Comparison of ENCODE assay signal across 1 cellular context in genomic region chr2:46977899-46978298, GRCh38.
TF ChIP-seq lines count a peak whose summit lies in the region.

No MANE protein-coding gene starts in this region.

TF ChIP-seq in GM23338, 12 proteins besides CTCF, POLR2A, EP300 and RAD21 (continued from another document):
- TF ChIP-seq ZNF462 (CRISPR knock-in tag; IDR thresholded peaks at IDR 0.05) (no peak), NANOG (IDR thresholded peaks at IDR 0.05; ENCODE audit: borderline replicate concordance) (no peak)
- TF ChIP-seq, protein P1, sequence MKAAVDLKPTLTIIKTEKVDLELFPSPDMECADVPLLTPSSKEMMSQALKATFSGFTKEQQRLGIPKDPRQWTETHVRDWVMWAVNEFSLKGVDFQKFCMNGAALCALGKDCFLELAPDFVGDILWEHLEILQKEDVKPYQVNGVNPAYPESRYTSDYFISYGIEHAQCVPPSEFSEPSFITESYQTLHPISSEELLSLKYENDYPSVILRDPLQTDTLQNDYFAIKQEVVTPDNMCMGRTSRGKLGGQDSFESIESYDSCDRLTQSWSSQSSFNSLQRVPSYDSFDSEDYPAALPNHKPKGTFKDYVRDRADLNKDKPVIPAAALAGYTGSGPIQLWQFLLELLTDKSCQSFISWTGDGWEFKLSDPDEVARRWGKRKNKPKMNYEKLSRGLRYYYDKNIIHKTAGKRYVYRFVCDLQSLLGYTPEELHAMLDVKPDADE (IDR thresholded peaks at IDR 0.05): no peak
